ENCODE assay signal across 9 cellular contexts in genomic region chr11:79461144-79461543, GRCh38. TPM values are rescaled to one million over a fixed set of nuclear protein-coding genes. Genes with fewer than 3 reads are reported as not detected.
DNase-seq lines count a peak whose midpoint lies in the region; ATAC-seq and TF ChIP-seq lines count a peak whose summit lies in the region.
"Had no signal": no experiment of that assay in that cellular context is flagged by ENCODE, and none has a peak within 500 bp of the region (broad histone marks: within the 10 kb centered on the region; RNA-seq: fewer than 3 reads in every experiment).

No MANE protein-coding gene starts in this region.

- H3K27me3 Mint-ChIP-seq in stimulated activated naive CD8-positive, alpha-beta T cell treated with anti-CD3 and anti-CD28 coated beads, Interleukin-15, amount 100 ng/mL, for 72 hours, result peaks cover 6% of the 10 kb centered on the region

- peak; percentile 40 for ATAC-seq in mucosa of descending colon
- no peak for ATAC-seq in stimulated activated naive CD8-positive, alpha-beta T cell treated with anti-CD3 and anti-CD28 coated beads, Interleukin-15, amount 100 ng/mL, for 72 hours

- intact Hi-C loops in mucosa of descending colon (cut with DNase I, micrococcal nuclease), result no loop called here

- no peaks in the 10 kb centered on the region for H3K9me3 ChIP-seq in mucosa of descending colon

- H3K27ac Mint-ChIP-seq in stimulated activated naive CD8-positive, alpha-beta T cell treated with anti-CD3 and anti-CD28 coated beads, Interleukin-15, amount 100 ng/mL, for 72 hours, result no peak overlapping the region

- H3K4me1 Mint-ChIP-seq in stimulated activated naive CD8-positive, alpha-beta T cell treated with anti-CD3 and anti-CD28 coated beads, Interleukin-15, amount 100 ng/mL, for 72 hours, result no peaks in the 10 kb centered on the region

- H3K4me3 ChIP-seq in mucosa of descending colon, result no peak overlapping the region
- H3K4me3 ChIP-seq: skin epidermis had no signal

- DNase-seq in SIG-M5 treated with dmso at 0.1 percent for 504 hours (lab: John Stamatoyannopoulos, UW; ENCODE audit: unreplicated experiment), result peak; percentile 4
- no peak for DNase-seq in SIG-M5 (lab: John Stamatoyannopoulos, UW)
- DNase-seq in Kasumi-1 (lab: John Stamatoyannopoulos, UW), result peak; percentile 22 to 58
- DNase-seq in cerebellar cortex (ENCODE audit: low spot score), result peak; percentile 40
- peak in 1 of 3 donors; percentile 23 for DNase-seq in mucosa of descending colon
- no peak for DNase-seq in stimulated activated naive CD8-positive, alpha-beta T cell treated with anti-CD3 and anti-CD28 coated beads, Interleukin-15, amount 100 ng/mL, for 72 hours
- no peak for DNase-seq in iPS-NIHi11 (ENCODE audit: low spot score)
- no peak for DNase-seq in activated naive CD4-positive, alpha-beta T cell treated with anti-CD3 and anti-CD28 coated beads, Interleukin-2, amount 50 U/mL, for 16 hours

- peaks cover 0 to 6% of the 10 kb centered on the region in 2 donors for H3K9me3 Mint-ChIP-seq in stimulated activated naive CD8-positive, alpha-beta T cell treated with anti-CD3 and anti-CD28 coated beads, Interleukin-15, amount 100 ng/mL, for 72 hours

- no peaks in the 10 kb centered on the region for H3K36me3 ChIP-seq in mucosa of descending colon (ENCODE audit: low read depth)

- no peak overlapping the region for H3K4me3 Mint-ChIP-seq in stimulated activated naive CD8-positive, alpha-beta T cell treated with anti-CD3 and anti-CD28 coated beads, Interleukin-15, amount 100 ng/mL, for 72 hours

- no peak for TF ChIP-seq CTCF in mucosa of descending colon (IDR thresholded peaks at IDR 0.05)

- no peaks in the 10 kb centered on the region for H3K4me1 ChIP-seq in mucosa of descending colon (ENCODE audit: low read depth)

RNA-seq across cellular contexts. Expression of gene TENM4, which starts 20.3 kb away (rescaled TPM):
- 1 to 10 TPM in 2 of 3 donors, under 1 TPM in 1; 0.70 to 1.6 (median 1.2) TPM for total RNA-seq in mucosa of descending colon

Comparison
In these comparisons a context has a peak if more than half of its experiments do, and no peak if none do; other contexts are left out.
1. DNase-seq: peak in SIG-M5 treated with dmso at 0.1 percent for 504 hours (single experiment), Kasumi-1 (2 of 2) and cerebellar cortex (single experiment); none in SIG-M5 (single experiment), stimulated activated naive CD8-positive, alpha-beta T cell treated with anti-CD3 and anti-CD28 coated beads, Interleukin-15, amount 100 ng/mL, for 72 hours (0 of 2), iPS-NIHi11 (single experiment) and activated naive CD4-positive, alpha-beta T cell treated with anti-CD3 and anti-CD28 coated beads, Interleukin-2, amount 50 U/mL, for 16 hours (single experiment).